In genomic region chr6:12258591-12258990, GRCh38 we compare ENCODE assay signal across 15 cellular contexts. TPM values are rescaled to one million over a fixed set of nuclear protein-coding genes. Genes with fewer than 3 reads are reported as not detected.
DNase-seq lines count a peak whose midpoint lies in the region; FAIRE-seq and TF ChIP-seq lines count a peak whose summit lies in the region.
"Had no signal": no experiment of that assay in that cellular context is flagged by ENCODE, and none has a peak within 500 bp of the region (broad histone marks: within the 10 kb centered on the region; RNA-seq: fewer than 3 reads in every experiment).

No MANE protein-coding gene starts in this region.

- no peaks in the 10 kb centered on the region for H3K79me2 ChIP-seq in H1 (ENCODE audit: control insufficient read depth in 1 of 2, insufficient read depth in 2 of 2, low read length in 2 of 2)

- WGBS in H1 (ENCODE audit: extremely low coverage in 1 of 2, insufficient coverage in 1 of 2, insufficient read length in 1 of 2, insufficient replicate concordance in 2 of 2, low coverage in 1 of 2, low lambda C conversion rate in 2 of 2, missing lambda C conversion rate in 1 of 2), 2 experiments, result 98% methylated on average over 3 of the region's 3 CpGs; no CpG with 5 or more reads in 1 of the 2 experiments

- no peak for TF ChIP-seq EP300 in H1 (IDR thresholded peaks at IDR 0.05; ENCODE audit: borderline replicate concordance in 1 of 2, low read depth in 2 of 2, low read length in 2 of 2)

- H3K9me3 ChIP-seq in H1 (ENCODE audit: insufficient read depth in 2 of 2, low read depth in 1 of 2, low read length in 1 of 2), result no peaks in the 10 kb centered on the region
- H3K9me3 ChIP-seq: A549, BLaER1 had no signal

- CTCF ChIA-PET in H1 (lab: Charles Lee; ENCODE audit: partially characterized antibody), result interaction anchor here (0.6 to 3.2 kb wide), 2 partner anchors 12 to 13 kb away, joined by 4 to 9 read pairs; no protein-coding TSS in a partner anchor

- no peak overlapping the region for H2AK5ac ChIP-seq in H1 (ENCODE audit: low read depth, low read length)

- no peak for TF ChIP-seq POLR2A in H54 (IDR thresholded peaks at IDR 0.05; ENCODE audit: low read depth, low read length)
- TF ChIP-seq POLR2A in H1 (IDR thresholded peaks at IDR 0.05; ENCODE audit: control extremely low read depth in 1 of 2, low read depth in 2 of 2, low read length in 2 of 2), result no peak

- DNase-seq in EL (peak; percentile 34), H54 (ENCODE audit: insufficient read length, low spot score) (no peak), H1 (ENCODE audit: low read depth in 1 of 2, low spot score in 2 of 2) (no peak), COLO829 (ENCODE audit: low spot score) (no peak), NCI-H524 (lab: John Stamatoyannopoulos, UW) (no peak)
- DNase-seq in activated CD4-positive, CD25-positive, alpha-beta regulatory T cell (lab: John Stamatoyannopoulos, UW), result no peak
- DNase-seq: AML-193; CD8-positive, alpha-beta memory T cell; GDM1; Karpas-422 had no signal

- no peak overlapping the region for H4K5ac ChIP-seq in H1 (ENCODE audit: insufficient read length, low read depth, low read length)

- H3K23ac ChIP-seq in H1 (ENCODE audit: insufficient read length), result no peak overlapping the region

- H3K27me3 ChIP-seq in H1 (replicated peaks in 1 of 4; ENCODE audit: control insufficient read depth in 3 of 4, extremely low read depth in 1 of 4, insufficient read depth in 3 of 4, low read length in 3 of 4), result no peaks in the 10 kb centered on the region
- H3K27me3 ChIP-seq: BLaER1 had no signal

- no peak overlapping the region for H3K14ac ChIP-seq in H1 (ENCODE audit: insufficient read length)

- no peaks in the 10 kb centered on the region for H4K20me1 ChIP-seq in H1 (replicated peaks in 1 of 2; ENCODE audit: control insufficient read depth in 1 of 2, insufficient read depth in 2 of 2, low read length in 2 of 2)
- H4K20me1 ChIP-seq: BLaER1 had no signal

- no peak overlapping the region for H3K27ac ChIP-seq in H1 (ENCODE audit: low read depth, low read length)
- H3K27ac ChIP-seq: A549, BLaER1 had no signal

- no peak overlapping the region for H2BK15ac ChIP-seq in H1 (ENCODE audit: low read length)

- no peak overlapping the region for H3K18ac ChIP-seq in H1 (ENCODE audit: extremely low read depth, low read length)

- H3K4me1 ChIP-seq in H1 (replicated peaks in 1 of 4; ENCODE audit: control insufficient read depth in 3 of 4, insufficient read depth in 4 of 4, low read length in 3 of 4), result no peaks in the 10 kb centered on the region
- H3K4me1 ChIP-seq: BLaER1 had no signal

- POLR2A ChIA-PET in H1 (lab: Charles Lee; ENCODE audit: partially characterized antibody), result no interaction called here

- H3K23me2 ChIP-seq in H1 (ENCODE audit: low read depth, low read length), result no peaks in the 10 kb centered on the region

- no peak overlapping the region for H4K91ac ChIP-seq in H1 (replicated peaks; ENCODE audit: insufficient read length, low read length)

- no peak overlapping the region for H2BK12ac ChIP-seq in H1 (ENCODE audit: low read depth, low read length)

- H2AFZ ChIP-seq in H1 (ENCODE audit: low read length), result 0 out of 2 replicates have a peak overlapping the region, but pooled peaks have one; percentile 19

- no peak overlapping the region for H3K4me3 ChIP-seq in H1 (ENCODE audit: extremely low read depth in 1 of 4, insufficient read depth in 2 of 4, low read depth in 3 of 4, low read length in 4 of 4)
- H3K4me3 ChIP-seq: A549, BLaER1 had no signal

- H2BK5ac ChIP-seq in H1 (ENCODE audit: low read depth, low read length), result no peak overlapping the region

- no peak overlapping the region for H3K4me2 ChIP-seq in H1 (ENCODE audit: insufficient read depth in 1 of 2, low read depth in 2 of 2, low read length in 2 of 2)
- H3K4me2 ChIP-seq: A549, BLaER1 had no signal

- no peak overlapping the region for H4K8ac ChIP-seq in H1 (ENCODE audit: extremely low read depth, insufficient read depth, low read length)

- H3K9ac ChIP-seq in H1 (replicated peaks in 1 of 4; ENCODE audit: extremely low read depth in 1 of 4, low read depth in 3 of 4, low read length in 3 of 4), result no peak overlapping the region
- H3K9ac ChIP-seq: BLaER1 had no signal

- TF ChIP-seq RAD21 in H1 (IDR thresholded peaks at IDR 0.05 in 1 of 2, conservative IDR thresholded peaks at IDR 0.05 in 1 of 2; ENCODE audit: low read depth in 2 of 2, low read length in 2 of 2), result no peak

- no peak overlapping the region for H2BK20ac ChIP-seq in H1 (ENCODE audit: low read length)

- TF ChIP-seq CTCF in H1 (IDR thresholded peaks at IDR 0.05; ENCODE audit: control extremely low read depth in 1 of 3, insufficient read depth in 1 of 3, low read depth in 1 of 3, low read length in 3 of 3), result no peak

- no peaks in the 10 kb centered on the region for H3K79me1 ChIP-seq in H1 (ENCODE audit: low read depth, low read length)

- FAIRE-seq in H54 (lab: Jason Lieb, UNC) (peak; percentile 15), H1 (lab: Jason Lieb, UNC) (no peak)
- FAIRE-seq: A549, GM19239, HepG2, HTR-8/SVneo had no signal

- no peaks in the 10 kb centered on the region for H3K36me3 ChIP-seq in H1 (ENCODE audit: control insufficient read depth in 2 of 4, insufficient read depth in 4 of 4, low read length in 3 of 4)
- H3K36me3 ChIP-seq: BLaER1 had no signal

- no peak overlapping the region for H3K56ac ChIP-seq in H1 (replicated peaks; ENCODE audit: insufficient read length, low read depth, low read length)

- no peak overlapping the region for H2BK120ac ChIP-seq in H1 (replicated peaks; ENCODE audit: low read depth, low read length)

- no peak overlapping the region for H3K4ac ChIP-seq in H1 (replicated peaks; ENCODE audit: insufficient read length, low read depth, low read length)

TF ChIP-seq in H1, 55 proteins besides CTCF, POLR2A, EP300 and RAD21:
- TF ChIP-seq SP4 (IDR thresholded peaks at IDR 0.05; ENCODE audit: low read length), result no peak
- no peak for TF ChIP-seq SRF (IDR thresholded peaks at IDR 0.05; ENCODE audit: low read depth, low read length)
- no peak for TF ChIP-seq EGR1 (IDR thresholded peaks at IDR 0.05; ENCODE audit: borderline replicate concordance, low read depth, low read length)
- no peak for TF ChIP-seq TBP (IDR thresholded peaks at IDR 0.05; ENCODE audit: low read depth, low read length)
- no peak for TF ChIP-seq E2F6 (IDR thresholded peaks at IDR 0.05)
- no peak for TF ChIP-seq RXRA (IDR thresholded peaks at IDR 0.05; ENCODE audit: insufficient read depth, low read depth, low read length)
- no peak for TF ChIP-seq ZNF274 (IDR thresholded peaks at IDR 0.05; ENCODE audit: borderline replicate concordance, extremely low read depth, low read length)
- no peak for TF ChIP-seq ASH2L (IDR thresholded peaks at IDR 0.05; ENCODE audit: low read length)
- TF ChIP-seq YY1 (IDR thresholded peaks at IDR 0.05; ENCODE audit: low read depth, low read length), result no peak
- TF ChIP-seq HDAC6 (IDR thresholded peaks at IDR 0.05; ENCODE audit: low read depth, low read length), result no peak

RNA-seq across cellular contexts. Expression of gene EDN1, which starts 31.6 kb away (rescaled TPM):
- 1.1 and 1.2 TPM in 2 replicates for total RNA-seq in H1 (2021; fragmentation: NEBNext Ultra II Directional; extraction: Animal tissue kit (Norgen Biotek cat#: 25700))
- polyA plus RNA-seq in H1 (2011; rRNA removed), result 0.23 and 0.25 TPM in 2 replicates
- polyA plus RNA-seq in H1 (2011; cell fraction: cytosol; rRNA removed), result 0.44 TPM
- polyA plus RNA-seq in H1 (2011; cell fraction: nucleus; rRNA removed), result 0.64 TPM
- polyA plus RNA-seq in H1 (2012, experiment 1 of 2), result 0.22 to 0.48 TPM (median 0.44 TPM) in 4 replicates
- polyA plus RNA-seq in H1 (2012, experiment 2 of 2), result 0.52 TPM
- 1.1 TPM for polyA plus RNA-seq in H1 (2013, experiment 1 of 2)
- 1.5 TPM for polyA plus RNA-seq in H1 (2013, experiment 2 of 2)
- polyA minus RNA-seq in H1 (2011; rRNA and poly(A)+ RNA removed), result 0.22 and 0.28 TPM in 2 replicates
- polyA minus RNA-seq in H1 (2011; cell fraction: cytosol; rRNA and poly(A)+ RNA removed), result 0.73 TPM
- 0.40 TPM for polyA minus RNA-seq in H1 (2011; cell fraction: nucleus; rRNA and poly(A)+ RNA removed)
- polyA plus RNA-seq: CD8-positive, alpha-beta memory T cell had no signal
